In the genomic region with DNA sequence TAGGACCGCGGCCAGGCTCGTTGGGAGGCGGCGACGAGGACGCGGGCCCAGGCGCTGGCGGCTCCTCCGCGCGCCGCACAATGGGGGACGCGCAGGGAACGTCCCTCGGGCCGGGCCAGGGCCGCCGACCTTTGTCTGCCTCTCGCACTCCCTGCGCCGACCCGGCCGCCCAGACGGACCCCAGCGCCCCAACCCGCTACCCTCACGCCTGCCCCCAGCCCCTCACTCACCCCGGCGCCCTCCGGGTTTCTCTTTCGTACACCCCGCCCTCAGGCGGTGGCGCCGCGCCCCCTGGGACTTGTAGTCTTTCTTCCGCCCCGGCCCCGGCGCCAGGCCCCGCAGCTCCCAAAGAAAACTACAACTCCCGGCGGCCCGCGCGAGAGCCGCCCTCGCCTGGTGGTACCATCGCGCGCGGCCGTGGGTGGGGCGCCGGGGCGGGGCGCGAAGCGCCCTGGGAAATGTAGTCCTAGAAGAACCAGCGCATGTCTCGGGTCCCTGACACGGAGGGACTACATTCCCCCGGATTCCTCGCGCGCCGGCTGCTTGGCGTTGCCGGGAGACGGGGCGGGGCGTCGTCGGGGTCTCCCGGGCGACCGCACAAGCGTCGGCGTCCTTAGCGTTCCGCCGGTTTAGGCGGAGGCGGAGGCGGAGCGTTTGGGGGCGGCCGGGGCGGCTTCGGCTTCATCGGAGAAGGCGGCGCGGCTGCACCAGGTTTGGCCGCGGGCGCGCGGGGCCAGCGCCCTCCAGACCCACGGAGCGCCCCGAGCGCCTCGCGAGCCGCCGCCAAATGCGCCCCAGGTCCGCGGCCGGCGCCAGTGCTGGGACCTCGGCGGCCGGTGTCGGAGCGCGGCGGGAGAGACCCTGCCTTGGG, we compare ENCODE assay signal across 8 cellular contexts. TPM values are rescaled to one million over a fixed set of nuclear protein-coding genes. Genes with fewer than 3 reads are reported as not detected.
DNase-seq lines count a peak whose midpoint lies in the region; ATAC-seq lines count a peak whose summit lies in the region.

Gene C1orf159 (minus strand): TSS at position 260 of the 871 bp plus-strand sequence. CDS start 24,546 bp downstream, outside the sequence.

- ATAC-seq in GM19351 (IDR thresholded peaks at IDR 0.05; ENCODE audit: unreplicated experiment) (peak; percentile 89), HG03520 (IDR thresholded peaks at IDR 0.05; ENCODE audit: unreplicated experiment) (peak; percentile 91), left lobe of liver (peak; percentile 97)

- peaks cover 26% of the 10 kb centered on the region for H3K36me3 Mint-ChIP-seq in dendritic cell treated with granulocyte-macrophage colony-stimulating factor and Interleukin-4, amounts not matched to agents 40 ng/mL and 50 ng/mL, for 4 days (ENCODE audit: low read depth)

- H3K4me3 ChIP-seq in BLaER1 = peak within 1 kb of the TSS; percentile 81

- intact Hi-C loops in dendritic cell treated with granulocyte-macrophage colony-stimulating factor and Interleukin-4, amounts not matched to agents 40 ng/mL and 50 ng/mL, for 4 days (cut with micrococcal nuclease) = loop anchor here (2.0 kb wide), 1 partner anchor 115 kb away; no protein-coding TSS in a partner anchor

- H3K4me1 Mint-ChIP-seq in dendritic cell treated with granulocyte-macrophage colony-stimulating factor and Interleukin-4, amounts not matched to agents 40 ng/mL and 50 ng/mL, for 4 days (ENCODE audit: low read depth) = peaks cover 18% of the 10 kb centered on the region

- peak within 1 kb of the TSS; percentile 99 for H3K4me2 ChIP-seq in BLaER1

- H3K27ac ChIP-seq in BLaER1 = peak within 1 kb of the TSS; percentile 80

- peaks cover 30% of the 10 kb centered on the region for H3K36me3 ChIP-seq in BLaER1

- DNase-seq in NCI-H748 treated with DMSO at 0.1 percent for 48 hours (lab: John Stamatoyannopoulos, UW) = peak; percentile 91
- peak; percentile 99 for DNase-seq in activated CD4-positive, alpha-beta T cell treated with anti-CD3 and anti-CD28 coated beads, Interleukin-2, amount 50 U/mL, for 1 hour
- DNase-seq in left lobe of liver (ENCODE audit: low spot score) = peak; percentile 100
- peak; percentile 99 for DNase-seq in stimulated activated CD4-positive, alpha-beta T cell treated with anti-CD3 and anti-CD28 coated beads, Interleukin-2, amount 100 ng/mL, for 24 hours

- peak within 1 kb of the TSS; percentile 85 for H3K9ac ChIP-seq in BLaER1

- peaks cover 46% of the 10 kb centered on the region for H3K27me3 Mint-ChIP-seq in dendritic cell treated with granulocyte-macrophage colony-stimulating factor and Interleukin-4, amounts not matched to agents 40 ng/mL and 50 ng/mL, for 4 days

- H3K9me3 ChIP-seq in BLaER1 = peaks cover 28% of the 10 kb centered on the region

- peak within 1 kb of the TSS; percentile 80 for H3K4me3 Mint-ChIP-seq in dendritic cell treated with granulocyte-macrophage colony-stimulating factor and Interleukin-4, amounts not matched to agents 40 ng/mL and 50 ng/mL, for 4 days

- H3K27ac Mint-ChIP-seq in dendritic cell treated with granulocyte-macrophage colony-stimulating factor and Interleukin-4, amounts not matched to agents 40 ng/mL and 50 ng/mL, for 4 days = peak within 1 kb of the TSS; percentile 74

- H3K27me3 ChIP-seq in BLaER1 = peaks cover 40% of the 10 kb centered on the region

- H3K9me3 Mint-ChIP-seq in dendritic cell treated with granulocyte-macrophage colony-stimulating factor and Interleukin-4, amounts not matched to agents 40 ng/mL and 50 ng/mL, for 4 days = peaks cover 20% of the 10 kb centered on the region

- peaks cover 71% of the 10 kb centered on the region for H3K4me1 ChIP-seq in BLaER1

- H4K20me1 ChIP-seq in BLaER1 = no peaks in the 10 kb centered on the region

RNA-seq across cellular contexts. Expression of gene C1orf159, which starts in this region (rescaled TPM):
- total RNA-seq in left lobe of liver = 8.4 TPM

Comparison
In these comparisons a context has a peak if more than half of its experiments do, and no peak if none do; other contexts are left out.
1. Peak in every context shown above with its lines: DNase-seq, ATAC-seq, H3K4me3 ChIP-seq and H3K27ac ChIP-seq.